ENCODE assay signal across 35 cellular contexts in the genomic region with DNA sequence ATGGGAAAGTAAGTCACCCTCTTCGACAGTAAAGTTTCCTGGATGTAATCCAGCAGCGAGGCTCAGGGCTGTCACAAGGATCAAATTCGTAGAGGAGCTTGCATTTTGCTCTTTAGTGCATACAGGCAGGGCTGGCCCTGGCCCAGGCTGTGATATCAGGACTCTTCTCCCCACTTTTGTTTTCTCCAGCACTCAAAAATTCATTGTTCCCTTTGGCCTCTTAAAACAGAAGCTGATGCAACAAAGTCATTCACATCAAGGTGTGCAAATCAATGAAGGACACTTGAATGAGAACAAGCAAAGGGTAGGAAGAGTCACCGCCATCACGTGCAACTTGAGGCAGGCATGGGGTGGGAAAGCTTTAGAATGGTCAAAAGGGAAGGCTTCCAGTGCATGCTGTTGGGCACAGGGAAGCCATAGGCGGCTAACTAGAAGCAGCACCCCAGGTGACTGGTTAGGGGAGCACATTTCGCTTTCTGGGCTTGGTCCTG. TPM values are rescaled to one million over a fixed set of nuclear protein-coding genes. Genes with fewer than 3 reads are reported as not detected.
DNase-seq lines count a peak whose midpoint lies in the region; ATAC-seq and TF ChIP-seq lines count a peak whose summit lies in the region.
"Had no signal": no experiment of that assay in that cellular context is flagged by ENCODE, and none has a peak within 500 bp of the region (broad histone marks: within the 10 kb centered on the region; RNA-seq: fewer than 3 reads in every experiment).

No MANE protein-coding gene starts in this region.

- in situ Hi-C loops in GM13976 (cut with MboI; ENCODE audit: low sequenced_read_pairs, unreplicated experiment), result no loop called here

- H3K36me3 ChIP-seq in lung (ENCODE audit: control insufficient read depth in 2 of 2, insufficient read depth in 2 of 2, low read length in 2 of 2), result no peaks in the 10 kb centered on the region
- no peaks in the 10 kb centered on the region for H3K36me3 ChIP-seq in aorta (ENCODE audit: control insufficient read depth in 1 of 2, insufficient read depth in 2 of 2, low read length in 1 of 2)
- H3K36me3 ChIP-seq: MG63, sigmoid colon, stomach, tibial nerve had no signal

- H3K27me3 ChIP-seq in lung (ENCODE audit: control insufficient read depth, insufficient read depth) (no peaks in the 10 kb centered on the region), aorta (ENCODE audit: control insufficient read depth in 1 of 2, insufficient read depth in 2 of 2, low read length in 1 of 2) (no peaks in the 10 kb centered on the region)
- H3K27me3 ChIP-seq: MG63, sigmoid colon, tibial nerve had no signal

- H3K27ac ChIP-seq in lung (ENCODE audit: low read depth in 1 of 2, low read length in 1 of 2) (peak overlapping the region in 1 of 2 donors; percentile 28), aorta (ENCODE audit: low read depth in 1 of 2, low read length in 2 of 2) (no peak overlapping the region)
- H3K27ac ChIP-seq: KMS-11, PC-9, psoas muscle, sigmoid colon, stomach had no signal

- H3K4me3 ChIP-seq in lung, result no peak overlapping the region
- H3K4me3 ChIP-seq in aorta (ENCODE audit: low read length in 2 of 2), result no peak overlapping the region
- H3K4me3 ChIP-seq: MG63, PC-9, psoas muscle, sigmoid colon, stomach, tibial nerve had no signal

- ATAC-seq in lung (ENCODE audit: insufficient read depth, low FRiP score), result no peak
- no peak for ATAC-seq in HG03280 (IDR thresholded peaks at IDR 0.05; ENCODE audit: unreplicated experiment)
- ATAC-seq in aorta (ENCODE audit: low FRiP score), result no peak
- no peak for ATAC-seq in HG02970 (IDR thresholded peaks at IDR 0.05; ENCODE audit: low FRiP score, unreplicated experiment)
- ATAC-seq: activated CD4-positive, CD25-positive, alpha-beta regulatory T cell treated with anti-CD3 and anti-CD28 coated beads, Interleukin-2, amount 50 U/mL, for 24 hours; activated CD8-positive, alpha-beta memory T cell treated with anti-CD3 and anti-CD28 coated beads, Interleukin-2, amount 10 ng/mL, durations not matched to agents 7 days and 5 days; activated T-cell treated with anti-CD3 and anti-CD28 coated beads, Interleukin-2, amount 50 U/mL, for 4 hours; left ventricle myocardium superior; natural killer cell; psoas muscle; T-helper 17 cell had no signal

- intact Hi-C loops in aorta (cut with DNase I), result no loop called here

- DNase-seq in DMS79 treated with DMSO at 0.1 percent for 48 hours (lab: John Stamatoyannopoulos, UW) (peak; percentile 91), NCI-H187 treated with DMSO at 0.1 percent for 48 hours (lab: John Stamatoyannopoulos, UW) (peak; percentile 29), NCI-H510A treated with DMSO at 0.1 percent for 48 hours (lab: John Stamatoyannopoulos, UW) (peak; percentile 85), lung (ENCODE audit: low spot score) (peak; percentile 56), GM13976 (ENCODE audit: low spot score) (no peak), aorta (no peak)
- DNase-seq: activated CD4-positive, alpha-beta T cell treated with anti-CD3 and anti-CD28 coated beads, Interleukin-2, amount 50 U/mL, for 4 hours; activated CD8-positive, alpha-beta memory T cell treated with anti-CD3 and anti-CD28 coated beads, Interleukin-2, amount 10 ng/mL, durations not matched to agents 7 days and 5 days; activated gamma-delta T cell; activated naive CD8-positive, alpha-beta T cell treated with anti-CD3 and anti-CD28 coated beads, Interleukin-2, amount 10 ng/mL, durations not matched to agents 7 days and 5 days; activated T-cell treated with anti-CD3 and anti-CD28 coated beads, Interleukin-2, amount 50 U/mL, for 4 hours; caudate nucleus; CD4-positive, alpha-beta T cell; endodermal cell; left ventricle myocardium superior; MG63; natural killer cell; NCI-H526 treated with DMSO at 0.1 percent for 48 hours; occipital lobe; PC-9; psoas muscle; SHP77; sigmoid colon; stimulated activated CD4-positive, alpha-beta T cell treated with anti-CD3 and anti-CD28 coated beads, Interleukin-4, amount 100 ng/mL, for 1 hour; stomach; T-helper 17 cell had no signal

- H3K4me1 ChIP-seq in lung (ENCODE audit: control insufficient read depth in 2 of 2, insufficient read depth in 2 of 2, low read length in 2 of 2), result peaks cover 0 to 3% of the 10 kb centered on the region in 2 donors
- H3K4me1 ChIP-seq in aorta (ENCODE audit: control insufficient read depth in 1 of 2, insufficient read depth in 2 of 2, low read length in 2 of 2), result no peaks in the 10 kb centered on the region
- H3K4me1 ChIP-seq: psoas muscle, sigmoid colon, stomach, tibial nerve had no signal

- TF ChIP-seq CTCF in lung (IDR thresholded peaks at IDR 0.05; ENCODE audit: control extremely low read depth, extremely low read depth) (no peak), GM13976 (IDR thresholded peaks at IDR 0.05; ENCODE audit: borderline replicate concordance, control extremely low read depth, extremely low read depth, insufficient read depth, missing control alignments) (no peak)

- 63 to 78% methylated on average over 7 of the region's 7 CpGs for WGBS in lung, 2 donors
- 57% methylated on average over 7 of the region's 7 CpGs for WGBS in aorta, 2 donors

- H3K9me3 ChIP-seq in lung (ENCODE audit: control insufficient read depth in 2 of 2, insufficient read depth in 1 of 2, low read length in 1 of 2), result no peaks in the 10 kb centered on the region
- no peaks in the 10 kb centered on the region for H3K9me3 ChIP-seq in aorta (ENCODE audit: control insufficient read depth, low read length)
- H3K9me3 ChIP-seq: MG63, psoas muscle, sigmoid colon, stomach, tibial nerve had no signal

RNA-seq across cellular contexts. Expression of a gene that starts 7.7 kb away (rescaled TPM):
- total RNA-seq in lung, result under 1 TPM in 1 of 2 donors, not detected in 1; 0.15 TPM
- under 1 TPM; 0.02 to 0.06 TPM for polyA plus RNA-seq in lung
- total RNA-seq in aorta, result not detected
- polyA plus RNA-seq in aorta, result 10 to 100 TPM in 1 of 2 donors, not detected in 1; 23.8 TPM
- total RNA-seq: activated CD8-positive, alpha-beta memory T cell treated with anti-CD3 and anti-CD28 coated beads, Interleukin-2, amount 10 ng/mL, durations not matched to agents 7 days and 5 days; activated naive CD8-positive, alpha-beta T cell treated with anti-CD3 and anti-CD28 coated beads, Interleukin-2, amount 10 ng/mL, durations not matched to agents 7 days and 5 days; activated T-cell treated with anti-CD3 and anti-CD28 coated beads, Interleukin-2, amount 50 U/mL, for 4 hours; astrocyte; CD4-positive, alpha-beta T cell; endodermal cell; fibroblast of villous mesenchyme; G401; left ventricle myocardium superior; natural killer cell; occipital lobe; PC-9; psoas muscle; T-helper 17 cell; tibial nerve had no signal
- polyA plus RNA-seq: keratinocyte had no signal

RNA-seq across cellular contexts. Expression of a gene that starts 25.0 kb away (rescaled TPM):
- under 1 TPM in 1 of 2 donors, not detected in 1; 0.25 TPM for total RNA-seq in lung
- polyA plus RNA-seq in lung, result under 1 TPM; 0.13 to 0.18 TPM
- total RNA-seq in aorta, result not detected
- not detected for polyA plus RNA-seq in aorta
- total RNA-seq: activated CD8-positive, alpha-beta memory T cell treated with anti-CD3 and anti-CD28 coated beads, Interleukin-2, amount 10 ng/mL, durations not matched to agents 7 days and 5 days; activated naive CD8-positive, alpha-beta T cell treated with anti-CD3 and anti-CD28 coated beads, Interleukin-2, amount 10 ng/mL, durations not matched to agents 7 days and 5 days; activated T-cell treated with anti-CD3 and anti-CD28 coated beads, Interleukin-2, amount 50 U/mL, for 4 hours; astrocyte; CD4-positive, alpha-beta T cell; endodermal cell; fibroblast of villous mesenchyme; G401; left ventricle myocardium superior; natural killer cell; occipital lobe; PC-9; psoas muscle; sigmoid colon; T-helper 17 cell; tibial nerve had no signal
- polyA plus RNA-seq: psoas muscle had no signal

Comparison
In these comparisons a context has a peak if more than half of its experiments do, and no peak if none do; other contexts are left out.
1. DNase-seq: peak in DMS79 treated with DMSO at 0.1 percent for 48 hours (single experiment), NCI-H187 treated with DMSO at 0.1 percent for 48 hours (single experiment), NCI-H510A treated with DMSO at 0.1 percent for 48 hours (single experiment) and lung (single experiment); none in GM13976 (single experiment) and aorta (0 of 2).